In genomic region chr1:26327956-26328362, GRCh38 we compare ENCODE assay signal across 19 cellular contexts. TPM values are rescaled to one million over a fixed set of nuclear protein-coding genes. Genes with fewer than 3 reads are reported as not detected.
DNase-seq lines count a peak whose midpoint lies in the region; ATAC-seq and TF ChIP-seq lines count a peak whose summit lies in the region.
"Had no signal": no experiment of that assay in that cellular context is flagged by ENCODE, and none has a peak within 500 bp of the region (broad histone marks: within the 10 kb centered on the region; RNA-seq: fewer than 3 reads in every experiment).

No MANE protein-coding gene starts in this region.

- peaks cover 29% of the 10 kb centered on the region for H3K36me3 Mint-ChIP-seq in WTC11
- peaks cover 16% of the 10 kb centered on the region for H3K36me3 Mint-ChIP-seq in stimulated activated memory B cell treated with anti-CD40 and anti-IgM and Interleukin-4, amounts not matched to agents 10 μg/mL and 1 μg/mL and 100 μg/mL, for 72 hours

- H3K4me1 Mint-ChIP-seq in WTC11: no peaks in the 10 kb centered on the region
- H3K4me1 Mint-ChIP-seq in stimulated activated memory B cell treated with anti-CD40 and anti-IgM and Interleukin-4, amounts not matched to agents 10 μg/mL and 1 μg/mL and 100 μg/mL, for 72 hours: peaks cover 15% of the 10 kb centered on the region

- H3K27ac Mint-ChIP-seq in WTC11: peak overlapping the region; percentile 72; the same call in 1 of the 2 replicates
- peak overlapping the region; percentile 35 for H3K27ac Mint-ChIP-seq in stimulated activated memory B cell treated with anti-CD40 and anti-IgM and Interleukin-4, amounts not matched to agents 10 μg/mL and 1 μg/mL and 100 μg/mL, for 72 hours
- H3K27ac Mint-ChIP-seq: activated CD4-positive, alpha-beta T cell treated with anti-CD3 and anti-CD28 coated beads, Interleukin-2, amount 10 ng/mL, durations not matched to agents 24 days and 14 days; CD8-positive, alpha-beta memory T cell had no signal

- no peak overlapping the region for H3K4me2 ChIP-seq in SK-N-SH

- CTCF ChIA-PET in WTC11 (lab: Charles Lee) (interaction anchor here (0.6 to 2.0 kb wide), 6 partner anchors 16 to 183 kb away, joined by 3 to 6 read pairs (median 4); no protein-coding TSS in a partner anchor), SK-N-SH (lab: Yijun Ruan, JAX) (interaction anchor here (1.4 to 3.3 kb wide), 2 partner anchors 43 to 52 kb away, joined by 4 to 22 read pairs; no protein-coding TSS in a partner anchor)

- WGBS in SK-N-SH (ENCODE audit: low lambda C conversion rate): 91% methylated on average over 4 of the region's 8 CpGs

- ATAC-seq in WTC11: no peak
- ATAC-seq in stimulated activated memory B cell treated with anti-CD40 and anti-IgM and Interleukin-4, amounts not matched to agents 10 μg/mL and 1 μg/mL and 100 μg/mL, for 72 hours: no peak
- ATAC-seq in HG02973 (IDR thresholded peaks at IDR 0.05; ENCODE audit: unreplicated experiment): no peak
- ATAC-seq: activated T-cell treated with anti-CD3 and anti-CD28 coated beads, Interleukin-2, amount 50 U/mL, for 4 hours had no signal

- H3K27me3 ChIP-seq in SK-N-SH (ENCODE audit: insufficient read depth): no peaks in the 10 kb centered on the region
- H3K27me3 ChIP-seq: colonic mucosa had no signal

- H3K4me3 Mint-ChIP-seq in WTC11: no peak overlapping the region
- no peak overlapping the region for H3K4me3 Mint-ChIP-seq in stimulated activated memory B cell treated with anti-CD40 and anti-IgM and Interleukin-4, amounts not matched to agents 10 μg/mL and 1 μg/mL and 100 μg/mL, for 72 hours
- H3K4me3 Mint-ChIP-seq: activated CD4-positive, alpha-beta T cell treated with anti-CD3 and anti-CD28 coated beads, Interleukin-2, amount 10 ng/mL, durations not matched to agents 24 days and 14 days; activated T-cell treated with anti-CD3 and anti-CD28 coated beads, Interleukin-2, amount 50 U/mL, for 4 hours; CD8-positive, alpha-beta memory T cell had no signal

- H3K4me3 ChIP-seq in SK-N-SH (ENCODE audit: low read depth in 2 of 2, low read length in 1 of 2): no peak overlapping the region
- H3K4me3 ChIP-seq: colonic mucosa, skin epidermis, stomach had no signal

- TF ChIP-seq RAD21 in SK-N-SH (IDR thresholded peaks at IDR 0.05; ENCODE audit: low read length): no peak

- H4K20me1 ChIP-seq in SK-N-SH (ENCODE audit: insufficient read depth): no peaks in the 10 kb centered on the region

- H3K36me3 ChIP-seq in SK-N-SH (replicated peaks in 1 of 2; ENCODE audit: control insufficient read depth in 1 of 2, insufficient read depth in 2 of 2, low read length in 1 of 2): no peaks in the 10 kb centered on the region
- H3K36me3 ChIP-seq: colonic mucosa, stomach had no signal

- H3K79me2 ChIP-seq in SK-N-SH (ENCODE audit: insufficient read depth): no peaks in the 10 kb centered on the region

- no peaks in the 10 kb centered on the region for H3F3A ChIP-seq in SK-N-SH (replicated peaks; ENCODE audit: insufficient read depth)

- no peak overlapping the region for H3K9ac ChIP-seq in SK-N-SH

- POLR2A ChIA-PET in WTC11 (lab: Charles Lee): no interaction called here
- POLR2A ChIA-PET in SK-N-SH (lab: Yijun Ruan, JAX): no interaction called here

- no peaks in the 10 kb centered on the region for H3K27me3 Mint-ChIP-seq in WTC11 (ENCODE audit: low read depth)
- no peaks in the 10 kb centered on the region for H3K27me3 Mint-ChIP-seq in stimulated activated memory B cell treated with anti-CD40 and anti-IgM and Interleukin-4, amounts not matched to agents 10 μg/mL and 1 μg/mL and 100 μg/mL, for 72 hours
- H3K27me3 Mint-ChIP-seq: activated CD4-positive, alpha-beta T cell treated with anti-CD3 and anti-CD28 coated beads, Interleukin-2, amount 10 ng/mL, durations not matched to agents 24 days and 14 days; CD8-positive, alpha-beta memory T cell had no signal

- H3K9me3 ChIP-seq in SK-N-SH: no peaks in the 10 kb centered on the region
- H3K9me3 ChIP-seq: colonic mucosa, stomach had no signal

- no peaks in the 10 kb centered on the region for H3K4me1 ChIP-seq in SK-N-SH (ENCODE audit: control insufficient read depth in 1 of 2, insufficient read depth in 2 of 2, low read depth in 1 of 2, low read length in 1 of 2)
- H3K4me1 ChIP-seq: colonic mucosa, stomach had no signal

- no peak overlapping the region for H3K27ac ChIP-seq in SK-N-SH (ENCODE audit: low read depth in 2 of 2, low read length in 1 of 2)
- H3K27ac ChIP-seq: colonic mucosa, stomach had no signal

- no peaks in the 10 kb centered on the region for H3K9me3 Mint-ChIP-seq in WTC11
- no peaks in the 10 kb centered on the region for H3K9me3 Mint-ChIP-seq in stimulated activated memory B cell treated with anti-CD40 and anti-IgM and Interleukin-4, amounts not matched to agents 10 μg/mL and 1 μg/mL and 100 μg/mL, for 72 hours
- H3K9me3 Mint-ChIP-seq: activated CD4-positive, alpha-beta T cell treated with anti-CD3 and anti-CD28 coated beads, Interleukin-2, amount 10 ng/mL, durations not matched to agents 24 days and 14 days; activated T-cell treated with anti-CD3 and anti-CD28 coated beads, Interleukin-2, amount 50 U/mL, for 4 hours had no signal

- no peaks in the 10 kb centered on the region for H3K9me2 ChIP-seq in SK-N-SH

- TF ChIP-seq CTCF in WTC11 (IDR thresholded peaks at IDR 0.05) (no peak), SK-N-SH (IDR thresholded peaks at IDR 0.05) (no peak)

- TF ChIP-seq EP300 in SK-N-SH (IDR thresholded peaks at IDR 0.05; ENCODE audit: borderline replicate concordance in 1 of 2, low read depth in 1 of 2, low read length in 1 of 2): no peak

- no peak overlapping the region for H2AFZ ChIP-seq in SK-N-SH (ENCODE audit: low read depth)

- peak; percentile 42 for DNase-seq in NK-92 treated with Interleukin-12 subunit alpha and Interleukin-12 subunit beta, amount 100 ng/mL, for 24 hours (lab: John Stamatoyannopoulos, UW)
- no peak for DNase-seq in NK-92 (lab: John Stamatoyannopoulos, UW; ENCODE audit: unreplicated experiment)
- DNase-seq in NCI-H2196 treated with DMSO at 0.1 percent for 48 hours (lab: John Stamatoyannopoulos, UW; ENCODE audit: unreplicated experiment): peak; percentile 15
- no peak for DNase-seq in WTC11 (ENCODE audit: low spot score)
- DNase-seq in SK-N-SH: no peak
- DNase-seq in activated gamma-delta T cell (lab: John Stamatoyannopoulos, UW): no peak
- DNase-seq: activated CD4-positive, alpha-beta T cell treated with anti-CD3 and anti-CD28 coated beads, Interleukin-2, amount 10 ng/mL, durations not matched to agents 24 days and 14 days; activated T-cell treated with anti-CD3 and anti-CD28 coated beads, Interleukin-2, amount 50 U/mL, for 4 hours; CD8-positive, alpha-beta memory T cell; colonic mucosa; glutamatergic neuron; NCI-H1930; stomach had no signal

TF ChIP-seq in WTC11, 78 proteins besides CTCF, POLR2A, EP300 and RAD21 (continues in another document):
- no peak for TF ChIP-seq TEAD1 (CRISPR knock-in tag; IDR thresholded peaks at IDR 0.05)
- TF ChIP-seq E2F4 (CRISPR knock-in tag; IDR thresholded peaks at IDR 0.05; ENCODE audit: borderline replicate concordance, low read depth): no peak

TF ChIP-seq in SK-N-SH, 30 proteins besides CTCF, POLR2A, EP300 and RAD21 (continues in another document):
- no peak for TF ChIP-seq SIN3A (IDR thresholded peaks at IDR 0.05; ENCODE audit: borderline replicate concordance, low read depth, low read length)
- TF ChIP-seq ZBTB33 (IDR thresholded peaks at IDR 0.05; ENCODE audit: borderline replicate concordance, low read depth): no peak
- no peak for TF ChIP-seq NFIC (IDR thresholded peaks at IDR 0.05; ENCODE audit: borderline replicate concordance)
- TF ChIP-seq JUND (IDR thresholded peaks at IDR 0.05): no peak
- TF ChIP-seq FOXJ3 (CRISPR knock-in tag; IDR thresholded peaks at IDR 0.05): no peak
- TF ChIP-seq USF1 (IDR thresholded peaks at IDR 0.05; ENCODE audit: borderline replicate concordance, low read depth): no peak

RNA-seq across cellular contexts. Expression of gene CD52, which starts 10.2 kb away (rescaled TPM):
- 2.8 to 3.7 TPM (median 3.4 TPM) in 3 replicates for total RNA-seq in WTC11 (2021)
- polyA plus RNA-seq in SK-N-SH (2012; rRNA removed): not detected in 2 replicates
- polyA plus RNA-seq in SK-N-SH (2012; cell fraction: cytosol; rRNA removed): not detected in 2 replicates
- not detected in 2 replicates for polyA plus RNA-seq in SK-N-SH (2012; cell fraction: nucleus; rRNA removed)
- total RNA-seq: osteoblast had no signal

RNA-seq across cellular contexts. Expression of gene UBXN11, which starts 21.5 kb away (rescaled TPM):
- total RNA-seq in WTC11 (2021): 12.4 to 14.1 TPM (median 14.1 TPM) in 3 replicates
- 30.6 and 35.3 TPM in 2 replicates for polyA plus RNA-seq in SK-N-SH (2012; rRNA removed)
- 5.8 and 8.5 TPM in 2 replicates for polyA plus RNA-seq in SK-N-SH (2012; cell fraction: cytosol; rRNA removed)
- polyA plus RNA-seq in SK-N-SH (2012; cell fraction: nucleus; rRNA removed): 201 and 211 TPM in 2 replicates

RNA-seq across cellular contexts. Expression of gene CRYBG2, which starts 26.0 kb away (rescaled TPM):
- total RNA-seq in WTC11 (2021): 14.4 to 21.1 TPM (median 17.8 TPM) in 3 replicates
- 0.08 and 0.49 TPM in 2 replicates for polyA plus RNA-seq in SK-N-SH (2012; rRNA removed)
- polyA plus RNA-seq in SK-N-SH (2012; cell fraction: cytosol; rRNA removed): 0.04 and 0.13 TPM in 2 replicates
- 0.27 and 0.93 TPM in 2 replicates for polyA plus RNA-seq in SK-N-SH (2012; cell fraction: nucleus; rRNA removed)
- total RNA-seq: H4, osteoblast had no signal

RNA-seq across cellular contexts. Expression of gene ZNF683, which starts 44.6 kb away (rescaled TPM):
- not detected in 3 replicates for total RNA-seq in WTC11 (2021)
- not detected in 2 replicates for polyA plus RNA-seq in SK-N-SH (2012; rRNA removed)
- polyA plus RNA-seq in SK-N-SH (2012; cell fraction: cytosol; rRNA removed): not detected in 2 replicates
- not detected in 2 replicates for polyA plus RNA-seq in SK-N-SH (2012; cell fraction: nucleus; rRNA removed)
- total RNA-seq: activated CD4-positive, alpha-beta T cell treated with anti-CD3 and anti-CD28 coated beads, Interleukin-2, amount 10 ng/mL, durations not matched to agents 24 days and 14 days; H4; osteoblast had no signal
- polyA plus RNA-seq: keratinocyte had no signal

RNA-seq across cellular contexts. Expression of gene SH3BGRL3, which starts 48.1 kb away (rescaled TPM):
- 70.8 to 92.9 TPM (median 92.3 TPM) in 3 replicates for total RNA-seq in WTC11 (2021)
- 131 and 202 TPM in 2 replicates for polyA plus RNA-seq in SK-N-SH (2012; rRNA removed)
- polyA plus RNA-seq in SK-N-SH (2012; cell fraction: cytosol; rRNA removed): 152 and 168 TPM in 2 replicates
- 42.7 and 49.7 TPM in 2 replicates for polyA plus RNA-seq in SK-N-SH (2012; cell fraction: nucleus; rRNA removed)

Comparison
In these comparisons a context has a peak if more than half of its experiments do, and no peak if none do; other contexts are left out.
1. DNase-seq: peak in NK-92 treated with Interleukin-12 subunit alpha and Interleukin-12 subunit beta, amount 100 ng/mL, for 24 hours (single experiment) and NCI-H2196 treated with DMSO at 0.1 percent for 48 hours (single experiment); none in NK-92 (single experiment), WTC11 (single experiment), SK-N-SH (single experiment) and activated gamma-delta T cell (single experiment).